Comparison of ENCODE assay signal across 28 cellular contexts in genomic region chr12:117567644-117568043, GRCh38.
DNase-seq lines count a peak whose midpoint lies in the region; ATAC-seq and TF ChIP-seq lines count a peak whose summit lies in the region.
"Had no signal": no experiment of that assay in that cellular context is flagged by ENCODE, and none has a peak within 500 bp of the region (broad histone marks: within the 10 kb centered on the region; RNA-seq: fewer than 3 reads in every experiment).

No MANE protein-coding gene starts in this region.

- no peak overlapping the region for H3K4me3 Mint-ChIP-seq in MCF 10A (ENCODE audit: unreplicated experiment)
- H3K4me3 Mint-ChIP-seq: activated CD4-positive, alpha-beta memory T cell treated with anti-CD3 and anti-CD28 coated beads for 36 hours; B cell; HFFc6; neural progenitor cell; stimulated activated naive CD8-positive, alpha-beta T cell treated with anti-CD3 and anti-CD28 coated beads, Interleukin-15, amount 100 ng/mL, for 72 hours; WTC11 had no signal

- H3K36me3 ChIP-seq in GM06990 (ENCODE audit: control insufficient read depth, insufficient read depth, low read length) = no peaks in the 10 kb centered on the region
- H3K36me3 ChIP-seq in uterus = no peaks in the 10 kb centered on the region
- H3K36me3 ChIP-seq: breast epithelium, neural progenitor cell had no signal

- POLR2A ChIA-PET in MCF 10A (lab: Yijun Ruan, JAX) = interaction anchor here (0.5 kb wide), 1 partner anchor 367 kb away, joined by 5 read pairs; no protein-coding TSS in a partner anchor

- ATAC-seq in GM19455 (IDR thresholded peaks at IDR 0.05; ENCODE audit: unreplicated experiment) = peak; percentile 90
- ATAC-seq in HG02981 (IDR thresholded peaks at IDR 0.05; ENCODE audit: unreplicated experiment) = peak; percentile 88
- no peak for ATAC-seq in GM21786 (IDR thresholded peaks at IDR 0.05; ENCODE audit: unreplicated experiment)
- ATAC-seq: left ventricle myocardium superior; psoas muscle; stimulated activated naive CD8-positive, alpha-beta T cell treated with anti-CD3 and anti-CD28 coated beads, Interleukin-15, amount 100 ng/mL, for 72 hours; WTC11 had no signal

- no peak overlapping the region for H3K27ac Mint-ChIP-seq in MCF 10A (ENCODE audit: low read depth, unreplicated experiment)
- H3K27ac Mint-ChIP-seq: activated CD4-positive, alpha-beta memory T cell treated with anti-CD3 and anti-CD28 coated beads for 36 hours; B cell; HFFc6; neural progenitor cell; stimulated activated naive CD8-positive, alpha-beta T cell treated with anti-CD3 and anti-CD28 coated beads, Interleukin-15, amount 100 ng/mL, for 72 hours; WTC11 had no signal

- CTCF ChIA-PET in MCF 10A (lab: Yijun Ruan, JAX) = no interaction called here

- intact Hi-C loops in MCF 10A (cut with micrococcal nuclease) (no loop called here), uterus (cut with DNase I; ENCODE audit: low total_unique reads) (no loop called here)

- no TSS peak for BruUV-seq in MCF 10A (replicated peaks; lab: Mats Ljungman, UMichigan)

- peaks cover 5% of the 10 kb centered on the region for H3K36me3 Mint-ChIP-seq in MCF 10A (ENCODE audit: insufficient read depth, unreplicated experiment)
- H3K36me3 Mint-ChIP-seq: activated CD4-positive, alpha-beta memory T cell treated with anti-CD3 and anti-CD28 coated beads for 36 hours; neural progenitor cell; WTC11 had no signal

- no peak for TF ChIP-seq POLR2A in uterus (IDR thresholded peaks at IDR 0.05)

- H3K4me3 ChIP-seq in GM06990 (replicated peaks; ENCODE audit: low read depth, low read length) (no peak overlapping the region), uterus (no peak overlapping the region)
- H3K4me3 ChIP-seq: breast epithelium, neural progenitor cell, psoas muscle had no signal

- H3K4me1 ChIP-seq in uterus = no peaks in the 10 kb centered on the region
- H3K4me1 ChIP-seq: breast epithelium, Caco-2, psoas muscle had no signal

- peaks cover 12% of the 10 kb centered on the region for H3K27me3 Mint-ChIP-seq in MCF 10A (ENCODE audit: insufficient read depth, unreplicated experiment)
- H3K27me3 Mint-ChIP-seq: activated CD4-positive, alpha-beta memory T cell treated with anti-CD3 and anti-CD28 coated beads for 36 hours; stimulated activated naive CD8-positive, alpha-beta T cell treated with anti-CD3 and anti-CD28 coated beads, Interleukin-15, amount 100 ng/mL, for 72 hours had no signal

- DNase-seq in GM06990 (ENCODE audit: extremely low read depth, insufficient read length) = peak; percentile 15
- DNase-seq in left kidney (ENCODE audit: low read depth, low spot score) = peak; percentile 32
- DNase-seq in MCF 10A (ENCODE audit: unreplicated experiment) = no peak
- DNase-seq in uterus = no peak
- no peak for DNase-seq in nucleus accumbens (lab: John Stamatoyannopoulos, UW)
- DNase-seq: activated CD4-positive, alpha-beta memory T cell treated with anti-CD3 and anti-CD28 coated beads for 36 hours; activated gamma-delta T cell; activated T-cell treated with anti-CD3 and anti-CD28 coated beads for 4 hours; Caco-2; HFFc6; Kasumi-1; left ventricle myocardium superior; NCI-H1092; NCI-H2029; NCI-H446 treated with DMSO at 0.1 percent for 48 hours; psoas muscle; RPMI8226; stimulated activated CD4-positive, alpha-beta T cell treated with anti-CD3 and anti-CD28 coated beads, Interleukin-4, amount 100 ng/mL, for 24 hours; stimulated activated naive CD8-positive, alpha-beta T cell treated with anti-CD3 and anti-CD28 coated beads, Interleukin-15, amount 100 ng/mL, for 72 hours; T-helper 9 cell; trophoblast cell had no signal

- H3K9me3 Mint-ChIP-seq in MCF 10A (ENCODE audit: unreplicated experiment) = no peaks in the 10 kb centered on the region
- H3K9me3 Mint-ChIP-seq: activated CD4-positive, alpha-beta memory T cell treated with anti-CD3 and anti-CD28 coated beads for 36 hours; neural progenitor cell; stimulated activated naive CD8-positive, alpha-beta T cell treated with anti-CD3 and anti-CD28 coated beads, Interleukin-15, amount 100 ng/mL, for 72 hours had no signal

- no peaks in the 10 kb centered on the region for H3K9me3 ChIP-seq in uterus
- H3K9me3 ChIP-seq: breast epithelium, Caco-2, psoas muscle had no signal

- no peak for TF ChIP-seq CTCF in GM06990 (IDR thresholded peaks at IDR 0.05; ENCODE audit: insufficient read depth, low read length, poor library complexity, severe bottlenecking)
- TF ChIP-seq CTCF in MCF 10A (IDR thresholded peaks at IDR 0.05; ENCODE audit: unreplicated experiment) = no peak
- no peak for TF ChIP-seq CTCF in uterus (IDR thresholded peaks at IDR 0.05)

- H3K4me1 Mint-ChIP-seq in MCF 10A (ENCODE audit: insufficient read depth, unreplicated experiment) = no peaks in the 10 kb centered on the region
- H3K4me1 Mint-ChIP-seq: B cell; stimulated activated naive CD8-positive, alpha-beta T cell treated with anti-CD3 and anti-CD28 coated beads, Interleukin-15, amount 100 ng/mL, for 72 hours had no signal

- no peak overlapping the region for H3K27ac ChIP-seq in uterus
- H3K27ac ChIP-seq: breast epithelium, neural progenitor cell, psoas muscle had no signal

- H3K27me3 ChIP-seq in GM06990 (replicated peaks; ENCODE audit: control insufficient read depth, insufficient read depth, low read length) (no peaks in the 10 kb centered on the region), uterus (no peaks in the 10 kb centered on the region)
- H3K27me3 ChIP-seq: breast epithelium, neural progenitor cell had no signal

Comparison
In these comparisons a context has a peak if more than half of its experiments do, and no peak if none do; other contexts are left out.
1. DNase-seq: peak in GM06990 (single experiment) and left kidney (single experiment); none in MCF 10A (single experiment), uterus (0 of 2) and nucleus accumbens (0 of 56).